11 cellular contexts compared by ENCODE assay signal in genomic region chr10:119360181-119360921, GRCh38.
DNase-seq lines count a peak whose midpoint lies in the region; ATAC-seq and TF ChIP-seq lines count a peak whose summit lies in the region.
"Had no signal": no experiment of that assay in that cellular context is flagged by ENCODE, and none has a peak within 500 bp of the region (broad histone marks: within the 10 kb centered on the region; RNA-seq: fewer than 3 reads in every experiment).

No MANE protein-coding gene starts in this region.

- peaks cover 13% of the 10 kb centered on the region for H3K9me3 Mint-ChIP-seq in activated T-cell treated with anti-CD3 and anti-CD28 coated beads, Interleukin-2, amount 50 U/mL, for 4 hours
- H3K9me3 Mint-ChIP-seq in activated T-cell treated with anti-CD3 and anti-CD28 coated beads, Interleukin-2, amount 50 U/mL, for 72 hours: peaks cover 11% of the 10 kb centered on the region in 2 donors
- H3K9me3 Mint-ChIP-seq in stimulated activated effector memory CD8-positive, alpha-beta T cell treated with anti-CD3 and anti-CD28 coated beads, Interleukin-12 subunit alpha, Interleukin-12 subunit beta, amount 100 ng/mL, for 72 hours: peaks cover 14% of the 10 kb centered on the region

- no peak overlapping the region for H3K4me3 ChIP-seq in esophagus squamous epithelium
- H3K4me3 ChIP-seq: HAP-1 had no signal

- H3K36me3 ChIP-seq in esophagus squamous epithelium: no peaks in the 10 kb centered on the region
- H3K36me3 ChIP-seq: HAP-1 had no signal

- H3K4me3 Mint-ChIP-seq in activated T-cell treated with anti-CD3 and anti-CD28 coated beads, Interleukin-2, amount 50 U/mL, for 4 hours: no peak overlapping the region
- H3K4me3 Mint-ChIP-seq in activated T-cell treated with anti-CD3 and anti-CD28 coated beads, Interleukin-2, amount 50 U/mL, for 72 hours: no peak overlapping the region
- H3K4me3 Mint-ChIP-seq in stimulated activated effector memory CD8-positive, alpha-beta T cell treated with anti-CD3 and anti-CD28 coated beads, Interleukin-12 subunit alpha, Interleukin-12 subunit beta, amount 100 ng/mL, for 72 hours: no peak overlapping the region

- peaks cover 4% of the 10 kb centered on the region for H3K4me1 Mint-ChIP-seq in activated T-cell treated with anti-CD3 and anti-CD28 coated beads, Interleukin-2, amount 50 U/mL, for 4 hours (ENCODE audit: low read depth)
- H3K4me1 Mint-ChIP-seq in activated T-cell treated with anti-CD3 and anti-CD28 coated beads, Interleukin-2, amount 50 U/mL, for 72 hours (ENCODE audit: low read depth): peaks cover 6% of the 10 kb centered on the region
- peaks cover 22% of the 10 kb centered on the region for H3K4me1 Mint-ChIP-seq in stimulated activated effector memory CD8-positive, alpha-beta T cell treated with anti-CD3 and anti-CD28 coated beads, Interleukin-12 subunit alpha, Interleukin-12 subunit beta, amount 100 ng/mL, for 72 hours

- H3K27ac ChIP-seq in esophagus squamous epithelium: peak overlapping the region in 3 of 4 donors; percentile 5 to 52 (median 29)

- H3K9me3 ChIP-seq in esophagus squamous epithelium: peaks cover 0 to 7% (median 7%) of the 10 kb centered on the region in 3 donors

- H3K27me3 ChIP-seq in esophagus squamous epithelium: no peaks in the 10 kb centered on the region

- no peak for DNase-seq in activated T-cell treated with anti-CD3 and anti-CD28 coated beads, Interleukin-2, amount 50 U/mL, for 4 hours
- DNase-seq in activated T-cell treated with anti-CD3 and anti-CD28 coated beads, Interleukin-2, amount 50 U/mL, for 72 hours: no peak
- DNase-seq in SK-N-DZ (ENCODE audit: low spot score) (peak; percentile 42), esophagus squamous epithelium (lab: John Stamatoyannopoulos, UW) (no peak), AML-193 (lab: John Stamatoyannopoulos, UW) (no peak), NCI-H2107 treated with DMSO at 0.1 percent for 48 hours (lab: John Stamatoyannopoulos, UW; ENCODE audit: unreplicated experiment) (no peak)
- no peak for DNase-seq in stimulated activated effector memory CD8-positive, alpha-beta T cell treated with anti-CD3 and anti-CD28 coated beads, Interleukin-12 subunit alpha, Interleukin-12 subunit beta, amount 100 ng/mL, for 72 hours (ENCODE audit: low spot score in 2 of 2)
- DNase-seq: NCI-H1436, SHP77 treated with DMSO at 0.1 percent for 48 hours had no signal

- no peak for TF ChIP-seq POLR2A in esophagus squamous epithelium (IDR thresholded peaks at IDR 0.05)

- no peak overlapping the region for H3K27ac Mint-ChIP-seq in activated T-cell treated with anti-CD3 and anti-CD28 coated beads, Interleukin-2, amount 50 U/mL, for 72 hours
- H3K27ac Mint-ChIP-seq in stimulated activated effector memory CD8-positive, alpha-beta T cell treated with anti-CD3 and anti-CD28 coated beads, Interleukin-12 subunit alpha, Interleukin-12 subunit beta, amount 100 ng/mL, for 72 hours: peak overlapping the region; percentile 88

- intact Hi-C loops in esophagus squamous epithelium (cut with DNase I): no loop called here

- peak; percentile 43 to 51 for ATAC-seq in activated T-cell treated with anti-CD3 and anti-CD28 coated beads, Interleukin-2, amount 50 U/mL, for 4 hours
- ATAC-seq in activated T-cell treated with anti-CD3 and anti-CD28 coated beads, Interleukin-2, amount 50 U/mL, for 72 hours (replicated peaks in 1 of 2): no peak
- ATAC-seq in stimulated activated effector memory CD8-positive, alpha-beta T cell treated with anti-CD3 and anti-CD28 coated beads, Interleukin-12 subunit alpha, Interleukin-12 subunit beta, amount 100 ng/mL, for 72 hours: no peak
- no peak for ATAC-seq in GM18517 (IDR thresholded peaks at IDR 0.05; ENCODE audit: unreplicated experiment)

- H3K36me3 Mint-ChIP-seq in activated T-cell treated with anti-CD3 and anti-CD28 coated beads, Interleukin-2, amount 50 U/mL, for 4 hours (ENCODE audit: insufficient read depth): peaks cover 27% of the 10 kb centered on the region
- H3K36me3 Mint-ChIP-seq in activated T-cell treated with anti-CD3 and anti-CD28 coated beads, Interleukin-2, amount 50 U/mL, for 72 hours (ENCODE audit: insufficient read depth in 2 of 2): peaks cover 12 to 20% of the 10 kb centered on the region in 2 donors
- H3K36me3 Mint-ChIP-seq in stimulated activated effector memory CD8-positive, alpha-beta T cell treated with anti-CD3 and anti-CD28 coated beads, Interleukin-12 subunit alpha, Interleukin-12 subunit beta, amount 100 ng/mL, for 72 hours: peaks cover 6% of the 10 kb centered on the region

- WGBS in esophagus squamous epithelium, 2 donors: 73 to 94% methylated on average over 2 to 5 of the region's 11 CpGs

- H3K4me1 ChIP-seq in esophagus squamous epithelium: peaks cover 0 to 47% (median 7%) of the 10 kb centered on the region in 3 donors
- H3K4me1 ChIP-seq: HAP-1 had no signal

- H3K27me3 Mint-ChIP-seq in activated T-cell treated with anti-CD3 and anti-CD28 coated beads, Interleukin-2, amount 50 U/mL, for 4 hours (ENCODE audit: low read depth): no peaks in the 10 kb centered on the region
- no peaks in the 10 kb centered on the region for H3K27me3 Mint-ChIP-seq in activated T-cell treated with anti-CD3 and anti-CD28 coated beads, Interleukin-2, amount 50 U/mL, for 72 hours (ENCODE audit: low read depth)

- TF ChIP-seq CTCF in esophagus squamous epithelium (IDR thresholded peaks at IDR 0.05): no peak

Comparison
In these comparisons a context has a peak if more than half of its experiments do, and no peak if none do; other contexts are left out.
1. ATAC-seq: peak in activated T-cell treated with anti-CD3 and anti-CD28 coated beads, Interleukin-2, amount 50 U/mL, for 4 hours (2 of 2); none in activated T-cell treated with anti-CD3 and anti-CD28 coated beads, Interleukin-2, amount 50 U/mL, for 72 hours (0 of 2), stimulated activated effector memory CD8-positive, alpha-beta T cell treated with anti-CD3 and anti-CD28 coated beads, Interleukin-12 subunit alpha, Interleukin-12 subunit beta, amount 100 ng/mL, for 72 hours (single experiment) and GM18517 (single experiment).